In genomic region chr1:23598424-23598823, GRCh38 we compare ENCODE assay signal across 12 cellular contexts. TPM values are rescaled to one million over a fixed set of nuclear protein-coding genes. Genes with fewer than 3 reads are reported as not detected.
DNase-seq lines count a peak whose midpoint lies in the region; ATAC-seq and TF ChIP-seq lines count a peak whose summit lies in the region.
"Had no signal": no experiment of that assay in that cellular context is flagged by ENCODE, and none has a peak within 500 bp of the region (broad histone marks: within the 10 kb centered on the region; RNA-seq: fewer than 3 reads in every experiment).

No MANE protein-coding gene starts in this region.

- H2BK15ac ChIP-seq in mesendoderm (replicated peaks; ENCODE audit: low read depth) = no peak overlapping the region

- H3K18ac ChIP-seq in mesendoderm (ENCODE audit: low read length) = no peak overlapping the region

- in situ Hi-C loops in GM13977 (cut with MboI; ENCODE audit: low pct_unique_long_range_greater_than_20kb, low sequenced_read_pairs, unreplicated experiment) = no loop called here

- no peak overlapping the region for H3K4me2 ChIP-seq in mesendoderm (ENCODE audit: low read length)

- no peak overlapping the region for H2AK5ac ChIP-seq in mesendoderm (ENCODE audit: low read length)

- no peak overlapping the region for H2BK5ac ChIP-seq in mesendoderm (ENCODE audit: low read length)

- POLR2A ChIA-PET in CD4-positive, alpha-beta T cell (lab: Charles Lee) = interaction anchor here (0.6 to 14.0 kb wide), 11 partner anchors 14 to 76 kb away, joined by 3 to 180 read pairs (median 11); partner anchors contain the start of gene ID3
- POLR2A ChIA-PET in activated CD8-positive, alpha-beta T cell treated with anti-CD3 and anti-CD28 coated beads for 36 hours (lab: Charles Lee) = interaction anchor here (1.0 to 6.8 kb wide), 9 partner anchors 9 to 70 kb away, joined by 3 to 44 read pairs (median 4); partner anchors contain the start of gene ID3

- no peak overlapping the region for H4K5ac ChIP-seq in mesendoderm (ENCODE audit: low read length)

- no peak overlapping the region for H2BK120ac ChIP-seq in mesendoderm (ENCODE audit: low read depth, low read length)

- H3K27me3 Mint-ChIP-seq in CD4-positive, alpha-beta T cell = no peaks in the 10 kb centered on the region
- no peaks in the 10 kb centered on the region for H3K27me3 Mint-ChIP-seq in activated CD8-positive, alpha-beta T cell treated with anti-CD3 and anti-CD28 coated beads for 36 hours

- no peak overlapping the region for H3K27ac ChIP-seq in CD4-positive, alpha-beta T cell (ENCODE audit: low read depth, low read length)
- peak overlapping the region; percentile 95 for H3K27ac ChIP-seq in mesendoderm (ENCODE audit: low read depth, low read length)
- H3K27ac ChIP-seq: C4-2B, SJSA1 had no signal

- CTCF ChIA-PET in CD4-positive, alpha-beta T cell (lab: Charles Lee) = interaction anchor here (5.1 to 5.2 kb wide), 2 partner anchors 37 to 39 kb away, joined by 24 to 31 read pairs; no protein-coding TSS in a partner anchor
- CTCF ChIA-PET in activated CD8-positive, alpha-beta T cell treated with anti-CD3 and anti-CD28 coated beads for 36 hours (lab: Charles Lee) = interaction anchor here (0.9 to 17.5 kb wide), 9 partner anchors 8 to 44 kb away, joined by 3 to 166 read pairs (median 3); partner anchors contain the start of gene ID3

- peak overlapping the region; percentile 83 for H3K56ac ChIP-seq in mesendoderm (ENCODE audit: low read length)

- H3K79me1 ChIP-seq in mesendoderm (ENCODE audit: low read length) = no peaks in the 10 kb centered on the region

- peak overlapping the region; percentile 78 for H3K27ac Mint-ChIP-seq in CD4-positive, alpha-beta T cell
- peak overlapping the region; percentile 34 for H3K27ac Mint-ChIP-seq in activated CD8-positive, alpha-beta T cell treated with anti-CD3 and anti-CD28 coated beads for 36 hours

- intact Hi-C loops in CD4-positive, alpha-beta T cell (cut with DNase I, micrococcal nuclease) = loop anchor here in 1 of 2 experiments (2.0 kb wide), 1 partner anchor 14 kb away; no protein-coding TSS in a partner anchor
- intact Hi-C loops in activated CD8-positive, alpha-beta T cell treated with anti-CD3 and anti-CD28 coated beads for 36 hours (cut with micrococcal nuclease) = no loop called here

- ATAC-seq in CD4-positive, alpha-beta T cell (ENCODE audit: poor library complexity) = no peak
- no peak for ATAC-seq in activated CD8-positive, alpha-beta T cell treated with anti-CD3 and anti-CD28 coated beads for 36 hours
- ATAC-seq in HG02798 (IDR thresholded peaks at IDR 0.05; ENCODE audit: poor library complexity, unreplicated experiment) = no peak
- ATAC-seq in HG02981 (IDR thresholded peaks at IDR 0.05; ENCODE audit: unreplicated experiment) = no peak

- no peaks in the 10 kb centered on the region for H3K9me3 Mint-ChIP-seq in CD4-positive, alpha-beta T cell
- H3K9me3 Mint-ChIP-seq in activated CD8-positive, alpha-beta T cell treated with anti-CD3 and anti-CD28 coated beads for 36 hours = no peaks in the 10 kb centered on the region

- H3K23ac ChIP-seq in mesendoderm (ENCODE audit: low read length) = no peak overlapping the region

- no peak overlapping the region for H3K4me3 ChIP-seq in mesendoderm (ENCODE audit: low read length)
- H3K4me3 ChIP-seq: SJSA1 had no signal

- H4K8ac ChIP-seq in mesendoderm (ENCODE audit: low read depth, low read length) = no peak overlapping the region

- H3K4ac ChIP-seq in mesendoderm (ENCODE audit: low read depth, low read length) = no peak overlapping the region

- no peak for DNase-seq in CD4-positive, alpha-beta T cell
- DNase-seq in NCI-H1417 treated with DMSO at 0.1 percent for 48 hours (lab: John Stamatoyannopoulos, UW) = peak; percentile 65
- no peak for DNase-seq in activated CD8-positive, alpha-beta T cell treated with anti-CD3 and anti-CD28 coated beads for 36 hours
- peak; percentile 99 for DNase-seq in mesendoderm
- no peak for DNase-seq in GF-D8 (lab: John Stamatoyannopoulos, UW)
- no peak for DNase-seq in GM13977 (ENCODE audit: low spot score)
- DNase-seq: effector CD4-positive, alpha-beta T cell; stimulated activated CD8-positive, alpha-beta memory T cell treated with anti-CD3 and anti-CD28 coated beads, Interleukin-4, amount 100 ng/mL, for 48 hours had no signal

- H3K79me2 ChIP-seq in mesendoderm (ENCODE audit: control insufficient read depth, insufficient read depth, low read length) = no peaks in the 10 kb centered on the region

- peaks cover 88% of the 10 kb centered on the region for H3K4me1 Mint-ChIP-seq in CD4-positive, alpha-beta T cell (ENCODE audit: low read depth)
- H3K4me1 Mint-ChIP-seq in activated CD8-positive, alpha-beta T cell treated with anti-CD3 and anti-CD28 coated beads for 36 hours (ENCODE audit: low read depth) = peaks cover 86% of the 10 kb centered on the region

- no peak overlapping the region for H3K4me3 Mint-ChIP-seq in CD4-positive, alpha-beta T cell
- H3K4me3 Mint-ChIP-seq in activated CD8-positive, alpha-beta T cell treated with anti-CD3 and anti-CD28 coated beads for 36 hours = no peak overlapping the region

- H3K36me3 ChIP-seq in mesendoderm (ENCODE audit: control insufficient read depth, insufficient read depth, low read length) = no peaks in the 10 kb centered on the region
- H3K36me3 ChIP-seq: SJSA1 had no signal

- no peaks in the 10 kb centered on the region for H3K36me3 Mint-ChIP-seq in CD4-positive, alpha-beta T cell (ENCODE audit: low read depth)
- H3K36me3 Mint-ChIP-seq in activated CD8-positive, alpha-beta T cell treated with anti-CD3 and anti-CD28 coated beads for 36 hours (ENCODE audit: low read depth) = no peaks in the 10 kb centered on the region

- H3K27me3 ChIP-seq in CD4-positive, alpha-beta T cell (ENCODE audit: control insufficient read depth, insufficient read depth, low read length) = no peaks in the 10 kb centered on the region
- no peaks in the 10 kb centered on the region for H3K27me3 ChIP-seq in mesendoderm (ENCODE audit: insufficient read depth, low read length, poor library complexity)
- H3K27me3 ChIP-seq: SJSA1 had no signal

- no CpG with 5 or more reads among the region's 8 CpGs for WGBS in mesendoderm (ENCODE audit: extremely low coverage, insufficient coverage, low lambda C conversion rate)

- no peak for TF ChIP-seq CTCF in CD4-positive, alpha-beta T cell (IDR thresholded peaks at IDR 0.05)
- TF ChIP-seq CTCF in activated CD8-positive, alpha-beta T cell treated with anti-CD3 and anti-CD28 coated beads for 36 hours (IDR thresholded peaks at IDR 0.05) = no peak
- TF ChIP-seq CTCF in GM13977 (IDR thresholded peaks at IDR 0.05; ENCODE audit: extremely low read depth, insufficient read depth, missing control alignments) = no peak

- peaks cover 29% of the 10 kb centered on the region for H3K4me1 ChIP-seq in mesendoderm (ENCODE audit: control insufficient read depth, low read depth, low read length)

- H3K9me3 ChIP-seq in CD4-positive, alpha-beta T cell (ENCODE audit: control insufficient read depth, low read length) = no peaks in the 10 kb centered on the region
- H3K9me3 ChIP-seq: SJSA1 had no signal

- no peak overlapping the region for H3K9ac ChIP-seq in mesendoderm (ENCODE audit: low read length)

RNA-seq across cellular contexts. Expression of gene ID3, which starts 39.1 kb away (rescaled TPM):
- total RNA-seq in CD4-positive, alpha-beta T cell = 10 to 100 TPM; 89.8 to 90.4 TPM
- total RNA-seq in activated CD8-positive, alpha-beta T cell treated with anti-CD3 and anti-CD28 coated beads for 36 hours = 10 to 100 TPM; 70.4 to 74.3 TPM
- polyA plus RNA-seq in mesendoderm (2013, experiment 1 of 2) = 209 TPM
- 208 TPM for polyA plus RNA-seq in mesendoderm (2013, experiment 2 of 2)

Comparison
In these comparisons a context has a peak if more than half of its experiments do, and no peak if none do; other contexts are left out.
1. DNase-seq: peak in NCI-H1417 treated with DMSO at 0.1 percent for 48 hours (single experiment) and mesendoderm (single experiment); none in CD4-positive, alpha-beta T cell (0 of 10), activated CD8-positive, alpha-beta T cell treated with anti-CD3 and anti-CD28 coated beads for 36 hours (single experiment), GF-D8 (single experiment) and GM13977 (single experiment).